Comparison of ENCODE assay signal across 9 cellular contexts in the genomic region with DNA sequence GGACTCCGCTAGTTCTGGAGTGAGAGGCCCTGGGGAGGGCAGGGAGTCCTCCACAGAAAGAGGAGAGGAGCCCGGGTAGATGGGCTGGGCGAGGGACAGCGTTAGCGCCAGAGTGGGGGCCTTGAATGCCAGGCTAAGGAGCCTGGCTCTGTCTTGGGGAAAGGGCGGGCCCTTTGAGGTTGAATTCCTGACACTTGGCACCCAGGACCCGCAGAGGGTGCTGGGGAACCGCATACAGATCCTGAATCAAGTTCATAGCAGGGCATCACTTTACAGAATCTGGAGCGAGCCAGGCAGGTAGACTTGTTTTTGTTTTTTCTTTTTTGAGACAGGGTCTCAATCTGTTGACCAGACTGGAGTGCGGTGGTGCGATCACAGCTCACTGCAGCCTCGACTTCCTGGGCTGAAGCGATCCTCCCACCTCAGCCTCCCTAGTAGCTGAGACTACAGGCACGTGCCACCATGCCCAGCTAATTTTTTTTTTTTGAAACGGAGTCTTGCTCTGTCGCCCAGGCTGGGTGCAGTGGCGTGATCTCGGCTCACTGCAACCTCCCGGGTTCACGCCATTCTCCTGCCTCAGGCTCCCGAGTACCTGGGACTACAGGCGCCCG. TPM values are rescaled to one million over a fixed set of nuclear protein-coding genes. Genes with fewer than 3 reads are reported as not detected.
DNase-seq lines count a peak whose midpoint lies in the region; ATAC-seq and TF ChIP-seq lines count a peak whose summit lies in the region.
"Had no signal": no experiment of that assay in that cellular context is flagged by ENCODE, and none has a peak within 500 bp of the region (broad histone marks: within the 10 kb centered on the region; RNA-seq: fewer than 3 reads in every experiment).

No MANE protein-coding gene starts in this region.

- ATAC-seq in GM18870 (IDR thresholded peaks at IDR 0.05; ENCODE audit: unreplicated experiment) (peak; percentile 4), HG03457 (IDR thresholded peaks at IDR 0.05; ENCODE audit: unreplicated experiment) (no peak), GM21825 (IDR thresholded peaks at IDR 0.05; ENCODE audit: unreplicated experiment) (no peak), HG02885 (IDR thresholded peaks at IDR 0.05; ENCODE audit: poor library complexity, unreplicated experiment) (no peak)

- no peak for TF ChIP-seq POLR2A in esophagus muscularis mucosa (IDR thresholded peaks at IDR 0.05; ENCODE audit: low read depth)
- TF ChIP-seq POLR2A in sigmoid colon (IDR thresholded peaks at IDR 0.05), result no peak

- CTCF ChIA-PET in RWPE1 (lab: Yijun Ruan, JAX), result interaction anchor here (1.7 kb wide), 1 partner anchor 39 kb away, joined by 5 read pairs; no protein-coding TSS in a partner anchor

- no peak for TF ChIP-seq CTCF in RWPE1 (conservative IDR thresholded peaks at IDR 0.05; ENCODE audit: low read depth)
- TF ChIP-seq CTCF in esophagus muscularis mucosa (IDR thresholded peaks at IDR 0.05), result no peak
- TF ChIP-seq CTCF in sigmoid colon (IDR thresholded peaks at IDR 0.05), result no peak

- WGBS in esophagus muscularis mucosa, result 87% methylated on average over 17 of the region's 23 CpGs
- WGBS in sigmoid colon, 2 donors, result 53 to 74% methylated on average over 23 of the region's 23 CpGs

- peak overlapping the region; percentile 64 to 87 (median 72) for H3K4me3 ChIP-seq in esophagus muscularis mucosa
- peak overlapping the region; percentile 31 to 87 (median 71) for H3K4me3 ChIP-seq in sigmoid colon

- H3K4me1 ChIP-seq in esophagus muscularis mucosa, result peaks cover 35 to 47% (median 39%) of the 10 kb centered on the region in 4 donors
- H3K4me1 ChIP-seq in sigmoid colon, result peaks cover 0 to 31% (median 20%) of the 10 kb centered on the region in 4 donors

- H3K27me3 ChIP-seq in esophagus muscularis mucosa (no peaks in the 10 kb centered on the region), sigmoid colon (no peaks in the 10 kb centered on the region)

- intact Hi-C loops in esophagus muscularis mucosa (cut with DNase I) (no loop called here), sigmoid colon (cut with DNase I) (loop anchor here (2.0 kb wide), 1 partner anchor 19 kb away; no protein-coding TSS in a partner anchor)

- TF ChIP-seq EP300 in esophagus muscularis mucosa (IDR thresholded peaks at IDR 0.05) (no peak), sigmoid colon (IDR thresholded peaks at IDR 0.05) (no peak)

- no peaks in the 10 kb centered on the region for H3K9me3 ChIP-seq in esophagus muscularis mucosa
- no peaks in the 10 kb centered on the region for H3K9me3 ChIP-seq in sigmoid colon

- H3K36me3 ChIP-seq in esophagus muscularis mucosa, result no peaks in the 10 kb centered on the region
- H3K36me3 ChIP-seq in sigmoid colon, result no peaks in the 10 kb centered on the region

- peak overlapping the region; percentile 83 for H3K27ac ChIP-seq in RWPE1
- peak overlapping the region; percentile 85 to 95 (median 93) for H3K27ac ChIP-seq in esophagus muscularis mucosa (replicated peaks in 1 of 4)
- peak overlapping the region; percentile 88 to 99 (median 92) for H3K27ac ChIP-seq in sigmoid colon

- DNase-seq in RWPE1 (ENCODE audit: low spot score), result peak; percentile 46
- DNase-seq in esophagus muscularis mucosa (ENCODE audit: extremely low spot score), result no peak
- no peak for DNase-seq in sigmoid colon
- DNase-seq in activated effector memory CD4-positive, alpha-beta T cell treated with Interleukin-2 at 50 U/mL for 16 hours, result no peak

- POLR2A ChIA-PET in RWPE1 (lab: Yijun Ruan, JAX; ENCODE audit: low non-redundant PET), result no interaction called here

RNA-seq across cellular contexts. Expression of a gene that starts 6.0 kb away (rescaled TPM):
- total RNA-seq in esophagus muscularis mucosa (1 to 10 TPM in 2 of 4 donors, under 1 TPM in 2; 0.83 to 1.9 (median 1.2) TPM), sigmoid colon (under 1 TPM; 0.16 to 0.68 (median 0.46) TPM)
- polyA plus RNA-seq in sigmoid colon, result under 1 TPM in 1 of 3 donors, not detected in 2; 0.83 TPM

RNA-seq across cellular contexts. Expression of a gene that starts 6.8 kb away (rescaled TPM):
- 10 to 100 TPM; 34.0 to 51.0 (median 48.0) TPM for total RNA-seq in esophagus muscularis mucosa
- 10 to 100 TPM; 27.1 to 70.2 (median 35.2) TPM for total RNA-seq in sigmoid colon
- 10 to 100 TPM; 55.9 to 67.9 (median 62.0) TPM for polyA plus RNA-seq in sigmoid colon

RNA-seq across cellular contexts. Expression of a gene that starts 16.0 kb away (rescaled TPM):
- total RNA-seq in esophagus muscularis mucosa, result 1 to 10 TPM; 2.4 to 8.9 (median 3.6) TPM
- total RNA-seq in sigmoid colon, result 1 to 10 TPM in 3 of 4 donors, under 1 TPM in 1; 0.71 to 3.7 (median 2.1) TPM
- polyA plus RNA-seq in sigmoid colon, result 100 to 1,000 TPM in 1 of 3 donors, 1 to 10 TPM in 2; 2.4 to 129 (median 2.8) TPM

RNA-seq across cellular contexts. Expression of a gene that starts 17.6 kb away (rescaled TPM):
- 1 to 10 TPM in 3 of 4 donors, under 1 TPM in 1; 0.57 to 2.8 (median 1.2) TPM for total RNA-seq in esophagus muscularis mucosa
- 1 to 10 TPM in 2 of 4 donors, under 1 TPM in 1, not detected in 1; 0.71 to 2.5 (median 1.2) TPM for total RNA-seq in sigmoid colon
- 10 to 100 TPM in 1 of 3 donors, 1 to 10 TPM in 2; 1.6 to 48.2 (median 1.8) TPM for polyA plus RNA-seq in sigmoid colon
- total RNA-seq: myocyte had no signal

RNA-seq across cellular contexts. Expression of a gene that starts 19.9 kb away (rescaled TPM):
- total RNA-seq in esophagus muscularis mucosa, result 10 to 100 TPM; 56.9 to 87.3 (median 78.7) TPM
- 10 to 100 TPM; 59.5 to 87.0 (median 80.0) TPM for total RNA-seq in sigmoid colon
- polyA plus RNA-seq in sigmoid colon, result 100 to 1,000 TPM; 228 to 357 (median 235) TPM
